Comparison of ENCODE assay signal across 16 cellular contexts in the genomic region with DNA sequence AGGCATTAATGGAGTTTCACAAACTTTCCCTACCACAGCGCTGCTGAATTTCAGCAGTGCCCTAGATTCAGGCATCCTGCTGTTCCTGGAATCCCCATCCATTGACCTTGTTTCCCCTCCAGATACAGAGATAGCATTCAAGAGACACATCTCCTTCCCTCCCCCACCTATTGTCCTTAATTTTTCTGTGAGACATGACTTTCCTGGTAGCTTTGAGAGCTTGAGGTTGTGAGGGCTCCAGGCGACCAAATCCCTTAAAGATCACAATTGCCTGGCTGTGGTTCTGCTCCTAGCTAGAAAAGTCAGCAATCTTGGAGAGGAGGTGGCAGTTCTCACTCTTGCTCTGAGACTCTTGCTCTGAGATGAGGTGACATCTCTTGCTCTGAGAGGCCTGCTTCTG. TPM values are rescaled to one million over a fixed set of nuclear protein-coding genes. Genes with fewer than 3 reads are reported as not detected.
DNase-seq lines count a peak whose midpoint lies in the region; ATAC-seq and TF ChIP-seq lines count a peak whose summit lies in the region.
"Had no signal": no experiment of that assay in that cellular context is flagged by ENCODE, and none has a peak within 500 bp of the region (broad histone marks: within the 10 kb centered on the region; RNA-seq: fewer than 3 reads in every experiment).

No MANE protein-coding gene starts in this region.

- peaks cover 32% of the 10 kb centered on the region for H3K4me1 Mint-ChIP-seq in neural progenitor cell

- H2AFZ ChIP-seq in DND-41 (ENCODE audit: low read depth, low read length) (peak overlapping the region; percentile 53; the same call in 1 of the 2 replicates), neural progenitor cell (replicated peaks) (peak overlapping the region; percentile 4)

- H3K4me3 ChIP-seq in DND-41 (ENCODE audit: low read depth in 1 of 2, low read length in 2 of 2) (no peak overlapping the region), neural progenitor cell (no peak overlapping the region)

- H3K4me2 ChIP-seq in DND-41 (ENCODE audit: insufficient read depth, low read length) (no peak overlapping the region), neural progenitor cell (peak overlapping the region; percentile 46)
- H3K4me2 ChIP-seq: SK-N-SH had no signal

- H3K9ac ChIP-seq in DND-41 (ENCODE audit: low read depth, low read length) (no peak overlapping the region), neural progenitor cell (no peak overlapping the region)
- H3K9ac ChIP-seq: SK-N-SH had no signal

- H3K9me3 ChIP-seq in DND-41 (ENCODE audit: insufficient read depth, low read length, severe bottlenecking) (no peaks in the 10 kb centered on the region), neural progenitor cell (ENCODE audit: low read depth) (no peaks in the 10 kb centered on the region)
- H3K9me3 ChIP-seq: SK-N-SH had no signal

- H3K4me3 Mint-ChIP-seq in neural progenitor cell, result no peak overlapping the region

- H3K4me1 ChIP-seq in DND-41 (ENCODE audit: insufficient read depth, low read length) (no peaks in the 10 kb centered on the region), neural progenitor cell (peaks cover 14% of the 10 kb centered on the region)

- no peaks in the 10 kb centered on the region for H3F3A ChIP-seq in neural progenitor cell (ENCODE audit: low read depth)

- ATAC-seq in DND-41 (ENCODE audit: insufficient read depth, low read depth) (no peak), GM18498 (IDR thresholded peaks at IDR 0.05; ENCODE audit: unreplicated experiment) (no peak)
- ATAC-seq: Panc1, Right ventricle myocardium inferior had no signal

- no peak for TF ChIP-seq CTCF in DND-41 (IDR thresholded peaks at IDR 0.05; ENCODE audit: borderline replicate concordance, extremely low read depth, low read length, poor library complexity, severe bottlenecking)
- TF ChIP-seq CTCF in neural progenitor cell (IDR thresholded peaks at IDR 0.05), result no peak

- DNase-seq in DND-41 (no peak), OCI-M1 (lab: John Stamatoyannopoulos, UW) (peak; percentile 7), iPS DF 19.7 (ENCODE audit: low read depth, low spot score) (peak; percentile 79), neural progenitor cell (ENCODE audit: low spot score) (peak; percentile 33), NCI-H510A treated with DMSO at 0.1 percent for 48 hours (lab: John Stamatoyannopoulos, UW) (no peak), anterior cingulate cortex (lab: John Stamatoyannopoulos, UW) (no peak), hepatic stellate cell (ENCODE audit: low spot score) (no peak)
- DNase-seq: GDM1, HCEC 1CT, NCI-H146, NCI-H748 treated with DMSO at 0.1 percent for 48 hours, SK-N-SH had no signal

- no peaks in the 10 kb centered on the region for H3K36me3 Mint-ChIP-seq in neural progenitor cell

- no peaks in the 10 kb centered on the region for H3K79me2 ChIP-seq in DND-41 (ENCODE audit: insufficient read depth, low read length)
- H3K79me2 ChIP-seq in neural progenitor cell (ENCODE audit: low read depth), result no peaks in the 10 kb centered on the region

- H4K20me1 ChIP-seq in DND-41 (ENCODE audit: insufficient read depth, low read length), result no peaks in the 10 kb centered on the region
- no peaks in the 10 kb centered on the region for H4K20me1 ChIP-seq in neural progenitor cell (ENCODE audit: low read depth)

- peak overlapping the region; percentile 21 for H3K27ac Mint-ChIP-seq in neural progenitor cell

- H3K9me3 Mint-ChIP-seq in neural progenitor cell, result no peaks in the 10 kb centered on the region

- no peak overlapping the region for H3K27ac ChIP-seq in DND-41 (ENCODE audit: low read length)
- no peak overlapping the region for H3K27ac ChIP-seq in neural progenitor cell
- H3K27ac ChIP-seq: C4-2B had no signal

- H3K36me3 ChIP-seq in DND-41 (ENCODE audit: insufficient read depth, low read length), result no peaks in the 10 kb centered on the region
- no peaks in the 10 kb centered on the region for H3K36me3 ChIP-seq in neural progenitor cell

- H3K27me3 ChIP-seq in DND-41 (ENCODE audit: insufficient read depth, low read length, poor library complexity) (no peaks in the 10 kb centered on the region), neural progenitor cell (no peaks in the 10 kb centered on the region)

- H3K27me3 Mint-ChIP-seq in neural progenitor cell (ENCODE audit: insufficient read depth, low read depth), result no peaks in the 10 kb centered on the region

RNA-seq across cellular contexts. Expression of gene PRR16, which starts 48.0 kb away (rescaled TPM):
- 0.12 TPM in 1 of 2 replicates, not detected in the other for total RNA-seq in neural progenitor cell (ENCODE audit: low replicate concordance)

Comparison
In these comparisons a context has a peak if more than half of its experiments do, and no peak if none do; other contexts are left out.
1. DNase-seq: peak in OCI-M1 (single experiment), iPS DF 19.7 (single experiment) and neural progenitor cell (single experiment); none in DND-41 (single experiment), NCI-H510A treated with DMSO at 0.1 percent for 48 hours (single experiment), anterior cingulate cortex (0 of 58) and hepatic stellate cell (single experiment).